In the genomic region with DNA sequence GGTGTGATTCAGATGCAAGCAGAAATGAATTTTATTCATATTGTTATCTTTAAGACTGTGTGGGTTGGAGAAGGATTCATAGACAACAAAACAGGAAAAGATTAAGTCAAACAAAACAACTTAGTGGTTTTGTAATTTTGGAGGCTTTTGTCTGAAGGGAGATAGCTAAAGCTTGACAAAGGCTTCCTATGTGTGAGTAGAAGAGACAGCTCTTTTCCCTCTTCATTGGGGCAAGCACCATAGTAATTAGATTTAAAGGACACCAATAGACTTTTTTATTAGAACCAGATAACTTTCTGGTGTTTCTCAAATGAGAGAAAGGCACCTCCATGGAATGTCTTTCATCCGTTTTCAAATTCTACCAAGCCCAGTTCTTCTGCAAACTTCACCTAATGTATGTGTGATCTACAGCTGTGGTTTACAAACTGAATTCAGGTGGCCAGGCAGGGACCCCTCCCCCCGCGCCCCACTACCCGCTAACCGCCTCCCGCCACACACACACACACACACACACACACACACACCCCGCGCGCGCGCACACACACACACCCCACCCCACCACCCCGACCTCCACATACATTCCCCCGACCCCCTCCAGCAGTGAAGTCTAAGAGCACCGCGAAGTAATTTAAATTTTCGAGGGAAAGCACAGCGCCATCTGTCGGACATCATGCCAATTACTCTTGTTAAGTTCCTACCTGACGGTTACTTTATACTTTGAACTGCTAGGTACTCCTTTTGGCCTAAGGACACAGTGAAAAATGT, we compare ENCODE assay signal across 8 cellular contexts. TPM values are rescaled to one million over a fixed set of nuclear protein-coding genes. Genes with fewer than 3 reads are reported as not detected.
DNase-seq lines count a peak whose midpoint lies in the region; ATAC-seq and TF ChIP-seq lines count a peak whose summit lies in the region.

No MANE protein-coding gene starts in this region.

- peak; percentile 34 to 73 (median 42) for DNase-seq in CD8-positive, alpha-beta memory T cell
- DNase-seq in KG1 (lab: John Stamatoyannopoulos, UW) (peak; percentile 72), chondrocyte (ENCODE audit: low spot score) (no peak), left lung (peak; percentile 53 to 69), NCI-H187 treated with DMSO at 0.1 percent for 48 hours (lab: John Stamatoyannopoulos, UW) (no peak)
- DNase-seq in activated CD4-positive, CD25-positive, alpha-beta regulatory T cell treated with anti-CD3 and anti-CD28 coated beads, Interleukin-2, amount 50 U/mL, for 16 hours (ENCODE audit: low read depth, low spot score) = peak; percentile 29
- peak in 2 of 3 donors; percentile 28 to 45 for DNase-seq in stimulated activated CD4-positive, alpha-beta T cell treated with anti-CD3 and anti-CD28 coated beads, TNF-alpha, amount 100 ng/mL, for 48 hours (ENCODE audit: low read depth in 3 of 3)

- no peaks in the 10 kb centered on the region for H3K36me3 ChIP-seq in CD8-positive, alpha-beta memory T cell (ENCODE audit: insufficient read depth, low read length)
- no peaks in the 10 kb centered on the region for H3K36me3 ChIP-seq in left lung

- intact Hi-C loops in left lung (cut with DNase I) = no loop called here

- H3K27me3 Mint-ChIP-seq in CD8-positive, alpha-beta memory T cell = peaks cover 8 to 39% of the 10 kb centered on the region in 2 donors
- H3K27me3 Mint-ChIP-seq in chondrocyte (ENCODE audit: low read depth) = no peaks in the 10 kb centered on the region

- CTCF ChIA-PET in CD8-positive, alpha-beta memory T cell (lab: Charles Lee) = interaction anchor here (0.6 to 2.2 kb wide), 7 partner anchors 10 to 1830 kb away, joined by 3 to 10 read pairs (median 3); no protein-coding TSS in a partner anchor

- ATAC-seq in GM21381 (IDR thresholded peaks at IDR 0.05; ENCODE audit: unreplicated experiment) (peak; percentile 68), left lung (peak; percentile 94)

- H3K27ac ChIP-seq in CD8-positive, alpha-beta memory T cell (ENCODE audit: low read depth, low read length) = no peak overlapping the region
- no peak overlapping the region for H3K27ac ChIP-seq in left lung

- no peaks in the 10 kb centered on the region for H3K9me3 Mint-ChIP-seq in CD8-positive, alpha-beta memory T cell
- no peaks in the 10 kb centered on the region for H3K9me3 Mint-ChIP-seq in chondrocyte (ENCODE audit: low read depth)

- H3K9me3 ChIP-seq in CD8-positive, alpha-beta memory T cell (ENCODE audit: low read length) = no peaks in the 10 kb centered on the region
- H3K9me3 ChIP-seq in left lung = no peaks in the 10 kb centered on the region

- peaks cover 9 to 16% (median 16%) of the 10 kb centered on the region in 3 donors for H3K4me1 Mint-ChIP-seq in CD8-positive, alpha-beta memory T cell
- peaks cover 41% of the 10 kb centered on the region for H3K4me1 Mint-ChIP-seq in chondrocyte (ENCODE audit: low read depth)

- no peak overlapping the region for H3K4me3 ChIP-seq in CD8-positive, alpha-beta memory T cell (ENCODE audit: low read length)
- H3K4me3 ChIP-seq in left lung = no peak overlapping the region

- peak; percentile 81 for TF ChIP-seq CTCF in chondrocyte (IDR thresholded peaks at IDR 0.05)
- peak; percentile 44 to 47 for TF ChIP-seq CTCF in left lung (IDR thresholded peaks at IDR 0.05)

- peaks cover 5% of the 10 kb centered on the region for H3K4me1 ChIP-seq in CD8-positive, alpha-beta memory T cell (ENCODE audit: insufficient read depth, low read length)
- peaks cover 0 to 3% of the 10 kb centered on the region in 2 donors for H3K4me1 ChIP-seq in left lung

- H3K27me3 ChIP-seq in CD8-positive, alpha-beta memory T cell (ENCODE audit: insufficient read depth, low read length, poor library complexity, severe bottlenecking) = no peaks in the 10 kb centered on the region
- no peaks in the 10 kb centered on the region for H3K27me3 ChIP-seq in left lung

- peak overlapping the region in 1 of 8 donors; percentile 19 for H3K27ac Mint-ChIP-seq in CD8-positive, alpha-beta memory T cell
- H3K27ac Mint-ChIP-seq in chondrocyte (ENCODE audit: unreplicated experiment) = no peak overlapping the region

- peak overlapping the region in 6 of 7 donors; percentile 20 to 80 (median 56) for H3K4me3 Mint-ChIP-seq in CD8-positive, alpha-beta memory T cell
- peak overlapping the region; percentile 25 for H3K4me3 Mint-ChIP-seq in chondrocyte (ENCODE audit: unreplicated experiment)

- no peaks in the 10 kb centered on the region for H3K36me3 Mint-ChIP-seq in CD8-positive, alpha-beta memory T cell
- no peaks in the 10 kb centered on the region for H3K36me3 Mint-ChIP-seq in chondrocyte (ENCODE audit: low read depth)

- POLR2A ChIA-PET in CD8-positive, alpha-beta memory T cell (lab: Charles Lee) = no interaction called here

RNA-seq across cellular contexts. Expression of a gene that starts 31.7 kb away (rescaled TPM):
- total RNA-seq in CD8-positive, alpha-beta memory T cell = not detected
- polyA plus RNA-seq in CD8-positive, alpha-beta memory T cell = not detected
- total RNA-seq in chondrocyte = 0.52 to 2.9 TPM (median 1.2 TPM) in 3 replicates
- total RNA-seq in left lung = 10 to 100 TPM in 1 of 2 donors, under 1 TPM in 1; 0.79 to 11.8 TPM

Comparison
In these comparisons a context has a peak if more than half of its experiments do, and no peak if none do; other contexts are left out.
1. DNase-seq: peak in CD8-positive, alpha-beta memory T cell (5 of 5), KG1 (single experiment), activated CD4-positive, CD25-positive, alpha-beta regulatory T cell treated with anti-CD3 and anti-CD28 coated beads, Interleukin-2, amount 50 U/mL, for 16 hours (single experiment), left lung (2 of 2) and stimulated activated CD4-positive, alpha-beta T cell treated with anti-CD3 and anti-CD28 coated beads, TNF-alpha, amount 100 ng/mL, for 48 hours (2 of 3); none in chondrocyte (single experiment) and NCI-H187 treated with DMSO at 0.1 percent for 48 hours (single experiment).